Comparison of ENCODE assay signal across 8 cellular contexts in the genomic region with DNA sequence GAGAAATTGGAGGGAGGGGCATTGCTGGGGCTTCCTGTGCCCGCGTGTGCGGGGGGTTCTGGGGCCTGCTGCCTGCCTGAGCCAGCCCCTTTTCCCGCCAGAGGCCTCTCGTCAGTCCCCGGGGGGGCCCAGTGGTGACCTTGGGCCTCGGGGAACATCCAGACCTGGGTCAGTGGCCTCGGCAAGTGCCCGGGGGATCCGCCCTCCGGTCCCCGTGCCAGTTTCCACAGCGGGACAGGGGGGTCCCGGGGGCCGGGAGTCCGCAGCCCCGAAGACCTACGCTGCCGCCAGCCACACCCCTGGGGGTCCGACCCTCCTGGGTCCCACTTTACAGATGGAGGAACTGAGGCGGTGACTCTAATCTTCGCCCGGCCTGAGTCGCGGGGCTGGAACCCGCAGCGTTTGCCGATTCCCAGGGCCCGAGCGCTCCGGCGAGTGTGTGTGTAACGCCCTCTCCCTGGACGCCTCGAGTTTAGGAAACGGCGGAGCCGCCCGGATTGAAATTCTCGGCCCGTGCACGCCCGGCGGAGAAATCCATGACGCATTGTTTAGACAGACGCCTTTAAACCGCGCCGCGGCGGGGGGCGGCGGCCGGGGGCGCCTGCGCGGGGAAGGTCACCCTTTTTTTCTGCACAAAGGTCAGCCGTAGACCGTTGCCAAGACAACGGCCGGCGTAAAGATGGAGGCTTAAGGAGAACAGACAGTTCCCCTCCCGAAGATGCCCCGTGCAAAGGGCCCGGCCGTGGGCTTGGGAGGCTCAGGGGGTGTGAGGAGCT. TPM values are rescaled to one million over a fixed set of nuclear protein-coding genes. Genes with fewer than 3 reads are reported as not detected.
DNase-seq lines count a peak whose midpoint lies in the region; ATAC-seq and TF ChIP-seq lines count a peak whose summit lies in the region.

No MANE protein-coding gene starts in this region.

- no peak overlapping the region for H3K27ac ChIP-seq in Karpas-422 (ENCODE audit: low read length)

- peak overlapping the region; percentile 34 to 39 for H3K4me3 ChIP-seq in cardiac fibroblast (replicated peaks in 1 of 2; ENCODE audit: low read depth in 2 of 2, low read length in 2 of 2)
- peak overlapping the region; percentile 17 for H3K4me3 ChIP-seq in kidney epithelial cell (ENCODE audit: low read depth, low read length)
- no peak overlapping the region for H3K4me3 ChIP-seq in Karpas-422 (ENCODE audit: low read length)

- TF ChIP-seq CTCF in cardiac fibroblast (IDR thresholded peaks at IDR 0.05; ENCODE audit: low read depth, low read length), result no peak
- TF ChIP-seq CTCF in kidney epithelial cell (IDR thresholded peaks at IDR 0.05; ENCODE audit: insufficient read depth, low read length, poor library complexity, severe bottlenecking), result no peak

- H3K9me3 ChIP-seq in Karpas-422 (ENCODE audit: low read length), result no peaks in the 10 kb centered on the region

- H3K9me2 ChIP-seq in Karpas-422 (replicated peaks; ENCODE audit: insufficient read depth, low read length), result no peaks in the 10 kb centered on the region

- H3K4me1 ChIP-seq in Karpas-422 (ENCODE audit: low read length), result no peaks in the 10 kb centered on the region

- DNase-seq in NOMO-1 (lab: John Stamatoyannopoulos, UW; ENCODE audit: unreplicated experiment in 2 of 2) (peak; percentile 36 to 48), NOMO-1 treated with DMSO at 0.1 percent for 48 hours (lab: John Stamatoyannopoulos, UW; ENCODE audit: unreplicated experiment) (no peak), RKO (ENCODE audit: low spot score) (peak; percentile 71), cardiac fibroblast (ENCODE audit: low read depth in 2 of 2) (peak; percentile 79 to 82), kidney epithelial cell (ENCODE audit: low read depth) (no peak), Karpas-422 (no peak)
- peak; percentile 16 for DNase-seq in stimulated activated CD4-positive, alpha-beta T cell treated with anti-CD3 and anti-CD28 coated beads, Interleukin-4, amount 100 ng/mL, for 1 hour

- H3K9ac ChIP-seq in Karpas-422 (ENCODE audit: low read length), result no peak overlapping the region

- H3K27me3 ChIP-seq in kidney epithelial cell (ENCODE audit: control insufficient read depth, insufficient read depth, low read length), result peaks cover 14% of the 10 kb centered on the region
- no peaks in the 10 kb centered on the region for H3K27me3 ChIP-seq in Karpas-422 (ENCODE audit: low read length)

- H3K36me3 ChIP-seq in kidney epithelial cell (ENCODE audit: control insufficient read depth, insufficient read depth, low read length), result no peaks in the 10 kb centered on the region
- no peaks in the 10 kb centered on the region for H3K36me3 ChIP-seq in Karpas-422 (ENCODE audit: insufficient read depth, low read length)

- no peaks in the 10 kb centered on the region for H3K79me2 ChIP-seq in Karpas-422 (ENCODE audit: low read length)

- H4K20me1 ChIP-seq in Karpas-422 (ENCODE audit: insufficient read depth, low read depth, low read length), result no peaks in the 10 kb centered on the region

- ATAC-seq in GM19467 (IDR thresholded peaks at IDR 0.05; ENCODE audit: unreplicated experiment), result no peak

- H2AFZ ChIP-seq in Karpas-422 (ENCODE audit: low read length), result no peak overlapping the region

- H3K4me2 ChIP-seq in Karpas-422 (ENCODE audit: low read depth, low read length, poor library complexity, severe bottlenecking), result no peak overlapping the region

RNA-seq across cellular contexts. Expression of a gene that starts 39.3 kb away (rescaled TPM):
- total RNA-seq in kidney epithelial cell, result 3.1 and 5.3 TPM in 2 replicates
- total RNA-seq in Karpas-422 (2014; rRNA removed; shearing (Covaris generic); ENCODE audit: low replicate concordance), result not detected in 2 replicates

RNA-seq across cellular contexts. Expression of a gene that starts 49.6 kb away (rescaled TPM):
- 58.5 and 75.0 TPM in 2 replicates for total RNA-seq in kidney epithelial cell
- total RNA-seq in Karpas-422 (2014; rRNA removed; shearing (Covaris generic); ENCODE audit: low replicate concordance), result 32.7 and 68.1 TPM in 2 replicates

RNA-seq across cellular contexts. Expression of a gene that starts 55.8 kb away (rescaled TPM):
- 298 and 403 TPM in 2 replicates for total RNA-seq in kidney epithelial cell
- total RNA-seq in Karpas-422 (2014; rRNA removed; shearing (Covaris generic); ENCODE audit: low replicate concordance), result 141 and 291 TPM in 2 replicates

RNA-seq across cellular contexts. Expression of a gene that starts 58.7 kb away (rescaled TPM):
- total RNA-seq in kidney epithelial cell, result 165 and 189 TPM in 2 replicates
- 98.1 and 129 TPM in 2 replicates for total RNA-seq in Karpas-422 (2014; rRNA removed; shearing (Covaris generic); ENCODE audit: low replicate concordance)

Comparison
In these comparisons a context has a peak if more than half of its experiments do, and no peak if none do; other contexts are left out.
1. DNase-seq: peak in NOMO-1 (2 of 2), RKO (single experiment), cardiac fibroblast (2 of 2) and stimulated activated CD4-positive, alpha-beta T cell treated with anti-CD3 and anti-CD28 coated beads, Interleukin-4, amount 100 ng/mL, for 1 hour (single experiment); none in NOMO-1 treated with DMSO at 0.1 percent for 48 hours (single experiment), kidney epithelial cell (single experiment) and Karpas-422 (single experiment).